8 cellular contexts compared by ENCODE assay signal in the genomic region with DNA sequence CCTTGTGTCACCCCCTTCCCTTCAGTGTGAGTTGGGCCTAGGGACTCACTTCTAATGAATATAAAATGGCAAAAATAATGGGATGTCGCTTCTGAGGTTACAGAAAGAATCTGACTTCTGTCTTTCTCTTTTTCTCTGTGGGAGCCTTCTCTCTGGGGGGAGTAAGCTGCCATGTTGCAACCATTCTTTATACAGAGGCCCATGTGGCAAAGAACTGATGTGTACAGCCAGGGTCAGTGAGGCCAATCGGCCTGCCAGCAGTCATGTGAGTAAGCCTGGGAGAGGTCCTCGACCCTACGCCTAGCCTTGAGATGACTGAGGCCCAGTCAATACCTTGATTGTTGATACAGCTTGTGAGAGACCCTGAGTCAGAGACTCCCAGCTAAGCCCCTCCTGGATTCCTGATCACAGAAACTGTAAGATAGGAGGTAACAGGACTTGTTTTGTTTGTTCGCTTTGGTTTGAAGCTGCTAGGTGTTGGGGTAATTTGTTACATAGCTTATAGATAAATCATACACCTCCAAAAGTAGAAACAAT. TPM values are rescaled to one million over a fixed set of nuclear protein-coding genes. Genes with fewer than 3 reads are reported as not detected.
A peak's percentile ranks its signal among the peaks of the same experiment; 100 is the strongest.
DNase-seq lines count a peak whose midpoint lies in the region; ATAC-seq, FAIRE-seq and TF ChIP-seq lines count a peak whose summit lies in the region.

No MANE protein-coding gene starts in this region.

- H3K4me2 ChIP-seq in GM23338: peak overlapping the region; percentile 95
- peak overlapping the region; percentile 97 for H3K4me2 ChIP-seq in fibroblast of lung (ENCODE audit: extremely low read depth, insufficient read depth, low read length)

- no peaks in the 10 kb centered on the region for H3F3A ChIP-seq in GM23338 (replicated peaks; ENCODE audit: low read depth)

- H3K36me3 ChIP-seq in GM23338 (ENCODE audit: insufficient read depth): no peaks in the 10 kb centered on the region
- H3K36me3 ChIP-seq in fibroblast of lung (ENCODE audit: control insufficient read depth, insufficient read depth, low read length): no peaks in the 10 kb centered on the region

- no peaks in the 10 kb centered on the region for H3K9me2 ChIP-seq in GM23338 (ENCODE audit: insufficient read depth)

- H3K27me3 Mint-ChIP-seq in GM23338 (ENCODE audit: insufficient read depth, low read depth, poor library complexity): peaks cover 4% of the 10 kb centered on the region

- peaks cover 42% of the 10 kb centered on the region for H3K4me1 ChIP-seq in GM23338 (ENCODE audit: insufficient read depth)
- H3K4me1 ChIP-seq in fibroblast of lung (ENCODE audit: control insufficient read depth, extremely low read depth, insufficient read depth, low read length): peaks cover 8% of the 10 kb centered on the region

- FAIRE-seq in H54 (lab: Jason Lieb, UNC): no peak

- no peak overlapping the region for H3K9ac ChIP-seq in fibroblast of lung (ENCODE audit: insufficient read depth, low read length)

- no peak overlapping the region for H3K27ac ChIP-seq in GM23338 (ENCODE audit: low read depth)
- peak overlapping the region; percentile 91 for H3K27ac ChIP-seq in fibroblast of lung (ENCODE audit: insufficient read depth, low read length)

- no peaks in the 10 kb centered on the region for H3K9me3 ChIP-seq in fibroblast of lung (ENCODE audit: control insufficient read depth, insufficient read depth, low read depth, low read length)

- TF ChIP-seq POLR2A in H54 (IDR thresholded peaks at IDR 0.05; ENCODE audit: low read depth, low read length): no peak

- H3K79me2 ChIP-seq in GM23338 (replicated peaks; ENCODE audit: insufficient read depth) (peaks cover 61% of the 10 kb centered on the region), fibroblast of lung (ENCODE audit: control insufficient read depth, insufficient read depth, low read length) (peaks cover 45% of the 10 kb centered on the region)

- TF ChIP-seq CTCF in GM23338 (conservative IDR thresholded peaks at IDR 0.05; ENCODE audit: low read depth in 2 of 2) (no peak), fibroblast of lung (conservative IDR thresholded peaks at IDR 0.05 in 1 of 2, IDR thresholded peaks at IDR 0.05 in 1 of 2; ENCODE audit: low read depth in 1 of 2, low read length in 2 of 2) (no peak)

- no peak; the same call in 2 of the 3 replicates for ATAC-seq in GM23338

- 0 out of 3 replicates have a peak, but pooled peaks cover 2% of the 10 kb centered on the region for H3K9me3 Mint-ChIP-seq in GM23338

- H3K27me3 ChIP-seq in GM23338 (ENCODE audit: insufficient read depth) (no peaks in the 10 kb centered on the region), fibroblast of lung (ENCODE audit: control insufficient read depth, insufficient read depth, low read length) (no peaks in the 10 kb centered on the region)

- peaks cover 2% of the 10 kb centered on the region; the same call in 2 of the 3 replicates for H3K36me3 Mint-ChIP-seq in GM23338 (ENCODE audit: low read depth)

- peak overlapping the region; percentile 96 for H3K4me3 ChIP-seq in GM23338
- peak overlapping the region; percentile 88 to 93 (median 91) for H3K4me3 ChIP-seq in fibroblast of lung (replicated peaks in 1 of 4; ENCODE audit: control extremely low read depth in 1 of 4, insufficient read depth in 1 of 4, low read depth in 3 of 4, low read length in 4 of 4)

- no peak overlapping the region for H2AFZ ChIP-seq in GM23338
- peak overlapping the region; percentile 5 for H2AFZ ChIP-seq in fibroblast of lung (ENCODE audit: low read length)

- H4K20me1 ChIP-seq in GM23338 (replicated peaks; ENCODE audit: insufficient read depth) (peaks cover 21% of the 10 kb centered on the region), fibroblast of lung (ENCODE audit: control insufficient read depth, extremely low read depth, insufficient read depth, low read length) (no peaks in the 10 kb centered on the region)

- peak overlapping the region; percentile 98 for H3K4me3 Mint-ChIP-seq in GM23338

- peaks cover 50% of the 10 kb centered on the region for H3K4me1 Mint-ChIP-seq in GM23338

- DNase-seq in GM23338 (ENCODE audit: low spot score): no peak
- peak; percentile 16 for DNase-seq in SW480 (ENCODE audit: low spot score)
- peak; percentile 34 to 54 for DNase-seq in fibroblast of lung (ENCODE audit: low read depth in 2 of 2)
- DNase-seq in renal cortical epithelial cell (ENCODE audit: low read depth): peak; percentile 55
- no peak for DNase-seq in SW 1271 (lab: John Stamatoyannopoulos, UW)
- DNase-seq in Ammon's horn (ENCODE audit: low spot score): no peak
- no peak for DNase-seq in H54 (ENCODE audit: insufficient read length, low spot score)
- no peak for DNase-seq in DMS153 (lab: John Stamatoyannopoulos, UW)

- H3K27ac Mint-ChIP-seq in GM23338: peak overlapping the region; percentile 80; the same call in 1 of the 2 replicates

TF ChIP-seq in GM23338, 12 proteins besides CTCF, POLR2A, EP300 and RAD21 (continues in another document):
- TF ChIP-seq NANOG (IDR thresholded peaks at IDR 0.05; ENCODE audit: borderline replicate concordance) (no peak), ZNF114 (CRISPR knock-in tag; IDR thresholded peaks at IDR 0.05) (no peak), ZNF331 (CRISPR knock-in tag; IDR thresholded peaks at IDR 0.05; ENCODE audit: low read depth) (no peak), EZH2phosphoT487 (IDR thresholded peaks at IDR 0.05; ENCODE audit: unreplicated experiment) (no peak), CREB1 (CRISPR knock-in tag; IDR thresholded peaks at IDR 0.05; ENCODE audit: low read depth) (no peak), EZH2 (IDR thresholded peaks at IDR 0.05; ENCODE audit: low read depth, unreplicated experiment) (no peak)
- TF ChIP-seq, protein P1, sequence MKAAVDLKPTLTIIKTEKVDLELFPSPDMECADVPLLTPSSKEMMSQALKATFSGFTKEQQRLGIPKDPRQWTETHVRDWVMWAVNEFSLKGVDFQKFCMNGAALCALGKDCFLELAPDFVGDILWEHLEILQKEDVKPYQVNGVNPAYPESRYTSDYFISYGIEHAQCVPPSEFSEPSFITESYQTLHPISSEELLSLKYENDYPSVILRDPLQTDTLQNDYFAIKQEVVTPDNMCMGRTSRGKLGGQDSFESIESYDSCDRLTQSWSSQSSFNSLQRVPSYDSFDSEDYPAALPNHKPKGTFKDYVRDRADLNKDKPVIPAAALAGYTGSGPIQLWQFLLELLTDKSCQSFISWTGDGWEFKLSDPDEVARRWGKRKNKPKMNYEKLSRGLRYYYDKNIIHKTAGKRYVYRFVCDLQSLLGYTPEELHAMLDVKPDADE (IDR thresholded peaks at IDR 0.05): no peak
- TF ChIP-seq, protein P2, sequence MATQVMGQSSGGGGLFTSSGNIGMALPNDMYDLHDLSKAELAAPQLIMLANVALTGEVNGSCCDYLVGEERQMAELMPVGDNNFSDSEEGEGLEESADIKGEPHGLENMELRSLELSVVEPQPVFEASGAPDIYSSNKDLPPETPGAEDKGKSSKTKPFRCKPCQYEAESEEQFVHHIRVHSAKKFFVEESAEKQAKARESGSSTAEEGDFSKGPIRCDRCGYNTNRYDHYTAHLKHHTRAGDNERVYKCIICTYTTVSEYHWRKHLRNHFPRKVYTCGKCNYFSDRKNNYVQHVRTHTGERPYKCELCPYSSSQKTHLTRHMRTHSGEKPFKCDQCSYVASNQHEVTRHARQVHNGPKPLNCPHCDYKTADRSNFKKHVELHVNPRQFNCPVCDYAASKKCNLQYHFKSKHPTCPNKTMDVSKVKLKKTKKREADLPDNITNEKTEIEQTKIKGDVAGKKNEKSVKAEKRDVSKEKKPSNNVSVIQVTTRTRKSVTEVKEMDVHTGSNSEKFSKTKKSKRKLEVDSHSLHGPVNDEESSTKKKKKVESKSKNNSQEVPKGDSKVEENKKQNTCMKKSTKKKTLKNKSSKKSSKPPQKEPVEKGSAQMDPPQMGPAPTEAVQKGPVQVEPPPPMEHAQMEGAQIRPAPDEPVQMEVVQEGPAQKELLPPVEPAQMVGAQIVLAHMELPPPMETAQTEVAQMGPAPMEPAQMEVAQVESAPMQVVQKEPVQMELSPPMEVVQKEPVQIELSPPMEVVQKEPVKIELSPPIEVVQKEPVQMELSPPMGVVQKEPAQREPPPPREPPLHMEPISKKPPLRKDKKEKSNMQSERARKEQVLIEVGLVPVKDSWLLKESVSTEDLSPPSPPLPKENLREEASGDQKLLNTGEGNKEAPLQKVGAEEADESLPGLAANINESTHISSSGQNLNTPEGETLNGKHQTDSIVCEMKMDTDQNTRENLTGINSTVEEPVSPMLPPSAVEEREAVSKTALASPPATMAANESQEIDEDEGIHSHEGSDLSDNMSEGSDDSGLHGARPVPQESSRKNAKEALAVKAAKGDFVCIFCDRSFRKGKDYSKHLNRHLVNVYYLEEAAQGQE (IDR thresholded peaks at IDR 0.05; ENCODE audit: unreplicated experiment): no peak

RNA-seq across cellular contexts. Expression of a gene that starts 1.7 kb away (rescaled TPM):
- total RNA-seq in GM23338 (2014; rRNA removed; shearing (Covaris generic)): 27.2 and 31.3 TPM in 2 replicates
- polyA plus RNA-seq in GM23338 (2016; fragmentation: Nextera tagmentation; extraction: Ambion mirVana) (13.5 and 15.5 TPM in 2 replicates), fibroblast of lung (52.5 and 61.2 TPM in 2 replicates)
- total RNA-seq in fibroblast of lung (46.5 and 65.6 TPM in 2 replicates), renal cortical epithelial cell (66.5 and 91.9 TPM in 2 replicates)
- polyA plus RNA-seq in fibroblast of lung (2012): 52.2 and 66.1 TPM in 2 replicates
- polyA minus RNA-seq in fibroblast of lung (ENCODE audit: low replicate concordance): 221 and 245 TPM in 2 replicates

RNA-seq across cellular contexts. Expression of a gene that starts 34.7 kb away (rescaled TPM):
- not detected in 2 replicates for total RNA-seq in GM23338 (2014; rRNA removed; shearing (Covaris generic))
- polyA plus RNA-seq in GM23338 (2016; fragmentation: Nextera tagmentation; extraction: Ambion mirVana): not detected in 2 replicates
- total RNA-seq in fibroblast of lung: not detected in 2 replicates
- polyA plus RNA-seq in fibroblast of lung: not detected in 2 replicates
- polyA plus RNA-seq in fibroblast of lung (2012): not detected in 2 replicates
- polyA minus RNA-seq in fibroblast of lung (ENCODE audit: low replicate concordance): not detected in 2 replicates
- total RNA-seq in renal cortical epithelial cell: not detected in 2 replicates

RNA-seq across cellular contexts. Expression of a gene that starts 54.3 kb away (rescaled TPM):
- total RNA-seq in GM23338 (2014; rRNA removed; shearing (Covaris generic)): 0.04 TPM in 1 of 2 replicates, not detected in the other
- polyA plus RNA-seq in GM23338 (2016; fragmentation: Nextera tagmentation; extraction: Ambion mirVana) (not detected in 2 replicates), fibroblast of lung (not detected in 2 replicates)
- total RNA-seq in fibroblast of lung (not detected in 2 replicates), renal cortical epithelial cell (not detected in 2 replicates)
- not detected in 2 replicates for polyA plus RNA-seq in fibroblast of lung (2012)
- polyA minus RNA-seq in fibroblast of lung (ENCODE audit: low replicate concordance): not detected in 2 replicates

Comparison
In these comparisons a context has a peak if more than half of its experiments do, and no peak if none do; other contexts are left out.
1. DNase-seq: peak in SW480 (single experiment), fibroblast of lung (2 of 2) and renal cortical epithelial cell (single experiment); none in GM23338 (single experiment), SW 1271 (0 of 2), Ammon's horn (single experiment), H54 (single experiment) and DMS153 (single experiment).